ENCODE assay signal across 1 cellular context in the genomic region with DNA sequence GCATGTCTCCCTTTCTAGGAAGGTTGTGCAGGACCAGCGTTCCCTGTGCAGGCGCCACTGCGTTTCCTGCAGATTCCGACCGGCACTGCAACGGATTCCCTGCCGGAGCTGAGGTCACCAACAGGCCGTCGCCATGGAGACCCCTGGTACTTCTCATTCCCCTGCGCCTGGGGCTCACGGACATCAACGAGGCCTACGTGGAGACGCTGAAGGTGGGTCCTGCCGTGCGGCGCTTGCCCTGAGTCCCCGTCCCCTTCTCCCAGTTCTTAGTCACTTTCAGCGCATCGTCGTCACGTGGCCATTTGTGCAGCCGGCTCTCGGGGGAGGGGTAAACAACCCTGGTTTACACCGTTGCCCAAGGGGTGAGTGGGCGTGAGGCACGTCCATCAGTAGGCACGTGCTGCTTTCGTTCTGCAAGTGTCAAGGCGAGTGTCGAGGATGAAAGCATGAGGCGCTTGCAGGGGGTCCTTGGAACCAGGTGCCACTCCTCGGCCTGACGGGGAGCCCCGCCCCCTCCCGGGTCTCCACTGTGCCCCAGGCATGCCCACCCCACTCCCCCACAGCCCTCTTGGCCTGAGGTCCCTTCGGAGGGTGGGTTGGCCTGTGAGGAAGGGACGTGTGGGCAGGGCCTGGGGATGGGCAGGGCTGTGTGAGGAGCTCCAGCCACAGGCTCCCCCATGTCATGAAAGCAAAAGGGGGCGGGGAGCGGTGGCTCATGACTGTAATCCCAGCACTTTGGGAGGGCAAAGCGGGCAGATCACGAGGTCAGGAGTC.
TF ChIP-seq lines count a peak whose summit lies in the region.

No MANE protein-coding gene starts in this region.

TF ChIP-seq in neural cell, 6 proteins besides CTCF, POLR2A, EP300 and RAD21 (continued from another document):
- TF ChIP-seq EZH2 (IDR thresholded peaks at IDR 0.05; ENCODE audit: borderline replicate concordance, insufficient read depth, low read length, poor library complexity, severe bottlenecking) (no peak), SMC3 (conservative IDR thresholded peaks at IDR 0.05; ENCODE audit: poor library complexity) (peak; percentile 37), TAF1 (IDR thresholded peaks at IDR 0.05; ENCODE audit: low read depth) (no peak)
TF ChIP-seq in neural cell: peak in this region for 4.
